ENCODE assay signal across 13 cellular contexts in the genomic region with DNA sequence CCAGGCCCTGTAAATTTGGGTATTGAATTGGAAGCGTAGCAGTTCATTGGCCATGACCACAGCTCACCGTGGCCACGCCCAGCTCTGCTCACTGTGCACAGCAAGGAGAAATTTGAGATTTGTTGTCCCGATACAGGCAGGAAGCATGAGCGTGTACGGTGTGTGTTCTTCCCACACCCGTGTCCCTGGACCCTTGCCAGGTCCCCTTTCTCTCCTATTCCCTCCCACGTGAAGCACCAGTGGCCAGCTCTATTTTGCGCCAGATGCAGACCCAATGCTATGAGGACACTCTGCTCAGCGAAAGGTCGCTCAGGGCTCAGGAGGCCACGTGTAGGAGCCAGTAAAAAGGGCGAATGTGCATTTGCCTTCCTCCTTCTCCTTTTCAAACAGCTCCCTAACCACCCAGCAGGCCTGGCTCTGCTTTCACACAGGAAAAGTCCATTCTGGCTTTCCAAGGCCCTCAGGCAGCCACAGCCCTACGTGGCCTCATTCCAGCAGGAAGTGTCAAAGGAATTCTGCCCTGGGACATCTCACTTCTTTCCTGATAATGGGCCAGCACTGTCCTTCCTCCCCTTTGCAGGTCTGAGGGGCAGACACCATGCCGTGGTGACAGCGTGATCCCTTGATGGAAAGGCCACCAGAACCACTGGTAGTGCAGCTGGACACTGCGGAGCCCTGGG.
DNase-seq lines count a peak whose midpoint lies in the region; ATAC-seq and TF ChIP-seq lines count a peak whose summit lies in the region.
"Had no signal": no experiment of that assay in that cellular context is flagged by ENCODE, and none has a peak within 500 bp of the region (broad histone marks: within the 10 kb centered on the region; RNA-seq: fewer than 3 reads in every experiment).

No MANE protein-coding gene starts in this region.

- no peak for TF ChIP-seq CTCF in HFFc6 (IDR thresholded peaks at IDR 0.05)

- no peak overlapping the region for H3K27ac Mint-ChIP-seq in HFFc6

- ATAC-seq in sciatic nerve: peak; percentile 85
- ATAC-seq: PC-3 had no signal

- H3K4me3 Mint-ChIP-seq in HFFc6: no peak overlapping the region
- H3K4me3 Mint-ChIP-seq: CD8-positive, alpha-beta memory T cell had no signal

- H3K36me3 Mint-ChIP-seq in HFFc6 (ENCODE audit: low read depth): no peaks in the 10 kb centered on the region; the same call in 1 of the 2 replicates

- intact Hi-C loops in sciatic nerve (cut with DNase I): no loop called here

- no peaks in the 10 kb centered on the region; the same call in none of the 2 replicates for H3K27me3 Mint-ChIP-seq in HFFc6 (ENCODE audit: insufficient read depth)
- H3K27me3 Mint-ChIP-seq: CD8-positive, alpha-beta memory T cell had no signal

- DNase-seq in Daoy (ENCODE audit: low read depth) (peak; percentile 32), NCI-H69 (lab: John Stamatoyannopoulos, UW) (peak; percentile 2), islet precursor cell (peak; percentile 76), sciatic nerve (ENCODE audit: low spot score) (peak; percentile 63), putamen (ENCODE audit: low spot score) (no peak), HFFc6 (no peak)
- no peak for DNase-seq in effector CD4-positive, alpha-beta T cell
- DNase-seq: CD8-positive, alpha-beta memory T cell; NCI-H1092 treated with DMSO at 0.1 percent for 48 hours; NCI-H146; NCI-H2081 treated with DMSO at 0.1 percent for 48 hours; NCI-H446 treated with DMSO at 0.1 percent for 48 hours; PC-3 had no signal

- peaks cover 39% of the 10 kb centered on the region for H3K9me3 Mint-ChIP-seq in HFFc6

- H3K4me1 Mint-ChIP-seq in HFFc6 (ENCODE audit: low read depth): no peaks in the 10 kb centered on the region
- H3K4me1 Mint-ChIP-seq: CD8-positive, alpha-beta memory T cell had no signal

Comparison
In these comparisons a context has a peak if more than half of its experiments do, and no peak if none do; other contexts are left out.
1. DNase-seq: peak in Daoy (single experiment), NCI-H69 (single experiment), islet precursor cell (single experiment) and sciatic nerve (single experiment); none in effector CD4-positive, alpha-beta T cell (single experiment), putamen (single experiment) and HFFc6 (single experiment).